In genomic region chr4:124869978-124870495, GRCh38 we compare ENCODE assay signal across 1 cellular context.
TF ChIP-seq lines count a peak whose summit lies in the region.

No MANE protein-coding gene starts in this region.

TF ChIP-seq in H1, 55 proteins besides CTCF, POLR2A, EP300 and RAD21 (continued from another document):
- TF ChIP-seq NANOG (IDR thresholded peaks at IDR 0.05; ENCODE audit: insufficient read depth, low read depth, low read length, poor library complexity, severe bottlenecking) (no peak), ZNF274 (IDR thresholded peaks at IDR 0.05; ENCODE audit: borderline replicate concordance, extremely low read depth, low read length) (no peak), CREB1 (IDR thresholded peaks at IDR 0.05) (no peak), SAP30 (IDR thresholded peaks at IDR 0.05; ENCODE audit: insufficient read depth, insufficient replicate concordance, low read length) (no peak), HDAC6 (IDR thresholded peaks at IDR 0.05; ENCODE audit: low read depth, low read length) (no peak), BRCA1 (IDR thresholded peaks at IDR 0.05; ENCODE audit: low read depth, low read length) (no peak)
